8 cellular contexts compared by ENCODE assay signal in genomic region chr4:18021720-18022571, GRCh38. TPM values are rescaled to one million over a fixed set of nuclear protein-coding genes. Genes with fewer than 3 reads are reported as not detected.
DNase-seq lines count a peak whose midpoint lies in the region; ATAC-seq and TF ChIP-seq lines count a peak whose summit lies in the region.

Gene LCORL, minus strand, starts transcription at chr4:18021755. Its CDS starts 4 bp downstream, at chr4:18021751.

- H3K4me3 ChIP-seq in GM12875 (ENCODE audit: low read depth, low read length): peak within 1 kb of the TSS; percentile 96
- peak within 1 kb of the TSS; percentile 85 for H3K4me3 ChIP-seq in upper lobe of right lung

- H3K27ac ChIP-seq in upper lobe of right lung: peak within 1 kb of the TSS; percentile 93

- H3K9me3 Mint-ChIP-seq in T-cell: no peaks in the 10 kb centered on the region

- no peaks in the 10 kb centered on the region for H3K36me3 ChIP-seq in upper lobe of right lung

- intact Hi-C loops in left cardiac atrium (cut with DNase I): loop anchor here in 1 of 2 donors (10.0 kb wide), 1 partner anchor 207 kb away; the partner anchor contains the start of genes DCAF16 and NCAPG
- intact Hi-C loops in posterior vena cava (cut with DNase I): loop anchor here in 1 of 2 donors (10.0 kb wide), 1 partner anchor 207 kb away; the partner anchor contains the start of genes DCAF16 and NCAPG
- intact Hi-C loops in upper lobe of right lung (cut with DNase I): no loop called here

- peaks cover 0 to 13% of the 10 kb centered on the region in 2 donors for H3K27me3 Mint-ChIP-seq in T-cell

- CTCF ChIA-PET in T-cell (lab: Charles Lee): interaction anchor here in 1 of 2 donors (0.7 to 1.0 kb wide), 4 partner anchors 205 to 473 kb away, joined by 3 to 8 read pairs (median 3); partner anchors contain the start of gene MED28

- no peaks in the 10 kb centered on the region for H3K27me3 ChIP-seq in upper lobe of right lung

- peak; percentile 42; the same call in 1 of the 2 replicates for TF ChIP-seq CTCF in GM12875 (IDR thresholded peaks at IDR 0.05; ENCODE audit: borderline replicate concordance, insufficient read depth, low read depth, low read length)
- peak; percentile 19 for TF ChIP-seq CTCF in upper lobe of right lung (IDR thresholded peaks at IDR 0.05)

- H3K27ac Mint-ChIP-seq in T-cell: peak within 1 kb of the TSS; percentile 59 to 88

- DNase-seq in NCI-H1436 treated with DMSO at 0.1 percent for 48 hours (lab: John Stamatoyannopoulos, UW): peak; percentile 82
- DNase-seq in T-cell: peak; percentile 71 to 88 (median 81)
- DNase-seq in amniotic stem cell (lab: John Stamatoyannopoulos, UW): peak; percentile 93
- DNase-seq in left cardiac atrium: peak; percentile 95
- peak; percentile 97 for DNase-seq in posterior vena cava (ENCODE audit: low spot score)
- DNase-seq in upper lobe of right lung: peak; percentile 98

- no peaks in the 10 kb centered on the region for H3K36me3 Mint-ChIP-seq in T-cell

- no peaks in the 10 kb centered on the region for H3K9me3 ChIP-seq in upper lobe of right lung

- ATAC-seq in HG02840 (IDR thresholded peaks at IDR 0.05; ENCODE audit: low FRiP score, unreplicated experiment) (peak; percentile 79), T-cell (replicated peaks in 1 of 4) (peak; percentile 81 to 85 (median 83)), left cardiac atrium (peak; percentile 89 to 94), upper lobe of right lung (peak; percentile 92)

- peak within 1 kb of the TSS; percentile 88 to 93 (median 88) for H3K4me3 Mint-ChIP-seq in T-cell

- H3K4me1 Mint-ChIP-seq in T-cell: peaks cover 25 to 29% (median 27%) of the 10 kb centered on the region in 3 donors

- POLR2A ChIA-PET in T-cell (lab: Charles Lee): interaction anchor here in 1 of 2 donors (1.0 kb wide), 1 partner anchor 14 kb away, joined by 3 read pairs; no protein-coding TSS in a partner anchor

- H3K4me1 ChIP-seq in upper lobe of right lung: peaks cover 16% of the 10 kb centered on the region

RNA-seq across cellular contexts. Expression of gene LCORL, which starts in this region (rescaled TPM):
- total RNA-seq in T-cell (10 to 100 TPM in 3 of 5 donors, 1 to 10 TPM in 2; 8.9 to 11.4 (median 10.3) TPM), left cardiac atrium (1 to 10 TPM; 7.5 to 8.1 TPM), posterior vena cava (10 to 100 TPM in 1 of 2 donors, 1 to 10 TPM in 1; 9.3 to 12.0 TPM), upper lobe of right lung (12.6 TPM)

Comparison
In these comparisons a context has a peak if more than half of its experiments do, and no peak if none do; other contexts are left out.
1. Peak in every context shown above with its lines: DNase-seq, ATAC-seq, H3K4me3 ChIP-seq and H3K27ac ChIP-seq.